In the genomic region with DNA sequence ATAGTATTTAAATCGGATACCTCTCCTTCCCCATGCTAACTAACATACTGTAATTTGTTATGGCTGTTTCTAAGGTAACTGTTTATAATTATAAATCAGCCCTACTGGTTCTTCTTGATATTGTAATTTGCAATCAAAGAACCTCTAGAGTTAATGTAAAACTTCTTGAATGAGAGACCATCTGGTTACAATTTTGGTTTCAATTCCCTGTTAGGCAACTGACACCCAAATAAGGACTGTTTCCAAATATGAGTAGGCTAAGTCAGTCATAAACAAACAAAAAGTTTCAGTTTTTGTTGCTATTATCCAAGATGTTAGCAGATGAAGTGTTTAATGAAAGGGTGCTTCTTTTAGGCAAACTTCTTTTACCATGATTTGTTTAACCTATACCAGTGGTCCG, we compare ENCODE assay signal across 8 cellular contexts.
DNase-seq lines count a peak whose midpoint lies in the region; ATAC-seq and TF ChIP-seq lines count a peak whose summit lies in the region.

No MANE protein-coding gene starts in this region.

- peak; percentile 93 for ATAC-seq in HG03103 (IDR thresholded peaks at IDR 0.05; ENCODE audit: low read depth, unreplicated experiment)
- peak; percentile 19 for ATAC-seq in stimulated activated naive CD8-positive, alpha-beta T cell treated with anti-CD3 and anti-CD28 coated beads, Interleukin-15, Interleukin-2, amounts not matched to agents 100 U/mL and 50 U/mL, for 24 hours

- H3K27ac ChIP-seq in coronary artery: peak overlapping the region in 1 of 2 donors; percentile 42

- H3K4me3 Mint-ChIP-seq in activated naive CD8-positive, alpha-beta T cell treated with anti-CD3 and anti-CD28 coated beads for 36 hours: no peak overlapping the region

- no peak overlapping the region for H3K27ac Mint-ChIP-seq in activated naive CD8-positive, alpha-beta T cell treated with anti-CD3 and anti-CD28 coated beads for 36 hours

- DNase-seq in SIG-M5 treated with dmso at 0.1 percent for 504 hours (lab: John Stamatoyannopoulos, UW; ENCODE audit: unreplicated experiment) (peak; percentile 31), SIG-M5 (lab: John Stamatoyannopoulos, UW) (no peak), coronary artery (ENCODE audit: low spot score) (no peak), OCI-M2 (lab: John Stamatoyannopoulos, UW; ENCODE audit: unreplicated experiment) (no peak), activated T-cell treated with anti-CD3 and anti-CD28 coated beads for 4 hours (no peak)
- no peak for DNase-seq in stimulated activated naive CD8-positive, alpha-beta T cell treated with anti-CD3 and anti-CD28 coated beads, Interleukin-15, Interleukin-2, amounts not matched to agents 100 U/mL and 50 U/mL, for 24 hours
- no peak for DNase-seq in activated naive CD8-positive, alpha-beta T cell treated with anti-CD3 and anti-CD28 coated beads for 36 hours

- no peaks in the 10 kb centered on the region for H3K36me3 Mint-ChIP-seq in activated naive CD8-positive, alpha-beta T cell treated with anti-CD3 and anti-CD28 coated beads for 36 hours

- H3K9me3 Mint-ChIP-seq in activated naive CD8-positive, alpha-beta T cell treated with anti-CD3 and anti-CD28 coated beads for 36 hours: no peaks in the 10 kb centered on the region

- TF ChIP-seq CTCF in coronary artery (IDR thresholded peaks at IDR 0.05): no peak

- no peaks in the 10 kb centered on the region for H3K4me1 Mint-ChIP-seq in activated naive CD8-positive, alpha-beta T cell treated with anti-CD3 and anti-CD28 coated beads for 36 hours

- no peaks in the 10 kb centered on the region for H3K27me3 Mint-ChIP-seq in activated naive CD8-positive, alpha-beta T cell treated with anti-CD3 and anti-CD28 coated beads for 36 hours

- peak overlapping the region; percentile 50 for H3K4me3 ChIP-seq in coronary artery
